In genomic region chr16:11915644-11916523, GRCh38 we compare ENCODE assay signal across 8 cellular contexts. TPM values are rescaled to one million over a fixed set of nuclear protein-coding genes. Genes with fewer than 3 reads are reported as not detected.
A peak's percentile ranks its signal among the peaks of the same experiment; 100 is the strongest.
DNase-seq lines count a peak whose midpoint lies in the region; ATAC-seq and TF ChIP-seq lines count a peak whose summit lies in the region.

GSPT1 (minus strand) TSS chr16:11915956; CDS start chr16:11915720, 236 bp downstream.

- H3K36me3 ChIP-seq in OCI-LY3 (replicated peaks; ENCODE audit: low read depth, low read length), result peaks cover 4% of the 10 kb centered on the region

- peaks cover 30% of the 10 kb centered on the region for H4K20me1 ChIP-seq in OCI-LY3 (ENCODE audit: insufficient read depth, low read length)

- H3K27me3 Mint-ChIP-seq in endothelial cell (ENCODE audit: unreplicated experiment), result peaks cover 8% of the 10 kb centered on the region

- H3K4me2 ChIP-seq in OCI-LY3 (ENCODE audit: low read length), result peak within 1 kb of the TSS; percentile 89

- peak; percentile 84 for ATAC-seq in GM21447 (IDR thresholded peaks at IDR 0.05; ENCODE audit: unreplicated experiment)

- H3K27me3 ChIP-seq in OCI-LY3 (ENCODE audit: low read depth, low read length), result 0 out of 2 replicates have a peak, but pooled peaks cover 6% of the 10 kb centered on the region

- H3K4me3 ChIP-seq in OCI-LY3 (ENCODE audit: low read length), result peak within 1 kb of the TSS; percentile 81

- H3K36me3 Mint-ChIP-seq in endothelial cell (ENCODE audit: low read depth, unreplicated experiment), result peaks cover 6% of the 10 kb centered on the region

- DNase-seq in DMS 273 (lab: John Stamatoyannopoulos, UW; ENCODE audit: unreplicated experiment) (peak; percentile 99), HuH-7 (ENCODE audit: low spot score) (peak; percentile 90), endothelial cell (ENCODE audit: low spot score) (peak; percentile 99), midbrain (lab: John Stamatoyannopoulos, UW) (peak; percentile 97)
- peak; percentile 99 for DNase-seq in activated CD8-positive, alpha-beta memory T cell treated with anti-CD3 and anti-CD28 coated beads, Interleukin-2, amount 50 U/mL, for 48 hours
- peak; percentile 98 for DNase-seq in stimulated activated CD8-positive, alpha-beta memory T cell treated with anti-CD3 and anti-CD28 coated beads, Interleukin-2, amount 100 ng/mL, for 1 hour (ENCODE audit: low read depth in 2 of 2)

- peak within 1 kb of the TSS; percentile 68 for H2AFZ ChIP-seq in OCI-LY3 (ENCODE audit: low read depth, low read length)

- no peaks in the 10 kb centered on the region for H3K9me3 ChIP-seq in OCI-LY3 (ENCODE audit: insufficient read depth, low read length)

- H3K9me3 Mint-ChIP-seq in endothelial cell (ENCODE audit: unreplicated experiment), result no peaks in the 10 kb centered on the region

- peak within 1 kb of the TSS; percentile 98 for H3K4me3 Mint-ChIP-seq in endothelial cell (ENCODE audit: unreplicated experiment)

- peaks cover 29% of the 10 kb centered on the region for H3K4me1 ChIP-seq in OCI-LY3 (ENCODE audit: low read length)

- TF ChIP-seq CTCF in OCI-LY3 (IDR thresholded peaks at IDR 0.05; ENCODE audit: low read depth, low read length), result no peak
- peak; percentile 10 for TF ChIP-seq CTCF in endothelial cell (IDR thresholded peaks at IDR 0.05; ENCODE audit: unreplicated experiment)

- peak within 1 kb of the TSS; percentile 75 for H3K27ac Mint-ChIP-seq in endothelial cell (ENCODE audit: unreplicated experiment)

- H3K79me2 ChIP-seq in OCI-LY3 (ENCODE audit: low read length), result peaks cover 48% of the 10 kb centered on the region

- H3K27ac ChIP-seq in OCI-LY3 (ENCODE audit: low read length), result peak within 1 kb of the TSS; percentile 60

- H3K9ac ChIP-seq in OCI-LY3 (ENCODE audit: low read length), result peak within 1 kb of the TSS; percentile 79

- H3K4me1 Mint-ChIP-seq in endothelial cell (ENCODE audit: unreplicated experiment), result peaks cover 21% of the 10 kb centered on the region

RNA-seq across cellular contexts. Expression of gene GSPT1, which starts in this region (rescaled TPM):
- 99.8 TPM for total RNA-seq in endothelial cell (ENCODE audit: unreplicated experiment)

Comparison
In these comparisons a context has a peak if more than half of its experiments do, and no peak if none do; other contexts are left out.
1. Peak in every context shown above with its lines: DNase-seq, ATAC-seq, H3K4me3 ChIP-seq and H3K27ac ChIP-seq.